Comparison of ENCODE assay signal across 19 cellular contexts in the genomic region with DNA sequence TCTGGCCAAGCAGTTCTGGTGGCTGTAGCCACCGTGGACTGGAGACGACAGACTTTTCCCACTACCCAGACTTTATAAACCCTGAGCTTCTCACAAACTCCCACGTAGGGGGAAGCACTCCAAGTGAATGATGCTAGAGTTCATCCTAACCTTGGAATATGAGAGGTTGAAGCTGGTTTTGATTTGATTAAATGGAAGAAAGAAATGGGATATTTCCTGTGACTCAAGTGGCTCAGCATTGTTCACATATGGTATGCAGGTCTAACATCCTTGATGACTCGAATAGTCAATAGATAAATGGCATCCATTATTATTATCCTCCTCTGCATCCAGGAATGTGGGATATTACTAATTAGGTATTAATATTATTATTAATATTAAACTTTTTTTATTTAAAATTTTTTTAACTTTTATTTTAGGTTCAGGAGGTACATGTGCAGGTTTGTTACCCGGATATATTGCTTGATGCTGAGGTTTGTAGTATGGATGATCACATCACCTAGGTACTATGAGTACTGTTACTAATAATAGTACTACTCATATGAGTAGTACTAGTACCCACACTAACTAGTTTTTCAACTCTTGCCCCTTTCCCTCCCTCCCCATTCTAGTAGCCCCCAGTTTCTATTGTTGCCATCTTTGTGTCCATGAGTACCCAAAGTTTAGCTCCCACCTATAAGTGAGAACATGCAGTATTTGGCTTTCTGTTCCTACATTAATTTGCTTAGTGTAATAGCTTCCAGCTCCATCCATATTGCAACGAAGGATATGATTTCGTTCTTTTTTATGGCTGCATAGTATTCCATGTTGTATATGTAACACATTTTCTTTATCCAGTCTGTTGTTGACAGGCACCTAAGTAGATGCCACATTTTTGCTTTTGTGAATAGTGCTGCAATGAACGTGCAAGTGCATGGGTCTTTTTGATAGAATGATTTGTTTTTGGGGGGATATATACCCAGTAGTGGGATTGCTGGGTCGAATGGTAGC. TPM values are rescaled to one million over a fixed set of nuclear protein-coding genes. Genes with fewer than 3 reads are reported as not detected.
"Had no signal": no experiment of that assay in that cellular context is flagged by ENCODE, and none has a peak within 500 bp of the region (broad histone marks: within the 10 kb centered on the region; RNA-seq: fewer than 3 reads in every experiment).

No MANE protein-coding gene starts in this region.

- FAIRE-seq: frontal cortex, keratinocyte had no signal

- H3K9me3 ChIP-seq: lower lobe of right lung, upper lobe of right lung had no signal

- DNase-seq: activated CD4-positive, alpha-beta T cell treated with anti-CD3 and anti-CD28 coated beads, Interleukin-2, amount 50 U/mL, for 4 hours; activated gamma-delta T cell treated with Interleukin-2 at 50 U/mL for 16 hours; amniotic stem cell; dorsolateral prefrontal cortex; hypothalamus; lower lobe of right lung; midbrain; spleen; stimulated activated CD4-positive, alpha-beta T cell treated with anti-CD3 and anti-CD28 coated beads, Interleukin-4, amount 100 ng/mL, for 4 hours; stimulated activated naive CD4-positive, alpha-beta T cell; upper lobe of right lung; WERI-Rb-1 had no signal

- ATAC-seq: lower lobe of right lung, upper lobe of right lung had no signal

- H3K4me1 ChIP-seq: lower lobe of right lung, parathyroid adenoma, upper lobe of right lung had no signal

- H3K27ac ChIP-seq: dorsolateral prefrontal cortex, lower lobe of right lung, parathyroid adenoma, upper lobe of right lung, WERI-Rb-1 had no signal

- H3K4me3 ChIP-seq: dorsolateral prefrontal cortex, lower lobe of right lung, spleen, upper lobe of right lung had no signal

- H3K27me3 ChIP-seq: spleen, upper lobe of right lung had no signal

- H3K36me3 ChIP-seq: lower lobe of right lung, upper lobe of right lung, WERI-Rb-1 had no signal

RNA-seq across cellular contexts. Expression of a gene that starts 22.9 kb away (rescaled TPM):
- total RNA-seq: fibroblast of lung, renal cortical epithelial cell had no signal

RNA-seq across cellular contexts. Expression of a gene that starts 45.4 kb away (rescaled TPM):
- total RNA-seq: activated CD8-positive, alpha-beta memory T cell treated with anti-CD3 and anti-CD28 coated beads for 36 hours; cardiac septum; fibroblast of lung; frontal cortex; renal cortical epithelial cell had no signal
